17 cellular contexts compared by ENCODE assay signal in genomic region chr11:29914203-29914930, GRCh38.
A peak's percentile ranks its signal among the peaks of the same experiment; 100 is the strongest.
DNase-seq lines count a peak whose midpoint lies in the region; ATAC-seq and TF ChIP-seq lines count a peak whose summit lies in the region.
"Had no signal": no experiment of that assay in that cellular context is flagged by ENCODE, and none has a peak within 500 bp of the region (broad histone marks: within the 10 kb centered on the region; RNA-seq: fewer than 3 reads in every experiment).

No MANE protein-coding gene starts in this region.

- intact Hi-C loops in left ventricle myocardium superior (cut with micrococcal nuclease) = no loop called here
- intact Hi-C loops in left ventricle myocardium inferior (cut with micrococcal nuclease) = no loop called here

- peaks cover 13% of the 10 kb centered on the region for H3K4me1 ChIP-seq in left ventricle myocardium inferior
- H3K4me1 ChIP-seq: left lung had no signal

- DNase-seq in left ventricle myocardium superior (no peak), left ventricle myocardium inferior (no peak), RKO (ENCODE audit: low spot score) (peak; percentile 20), fibroblast of mammary gland (ENCODE audit: low read depth) (peak; percentile 30), NOMO-1 (lab: John Stamatoyannopoulos, UW; ENCODE audit: unreplicated experiment in 2 of 2) (no peak)
- DNase-seq: activated CD4-positive, alpha-beta T cell treated with anti-CD3 and anti-CD28 coated beads, Interleukin-2, amount 10 ng/mL, durations not matched to agents 7 days and 5 days; activated CD8-positive, alpha-beta memory T cell treated with anti-CD3 and anti-CD28 coated beads, Interleukin-2, amount 50 U/mL, for 48 hours; activated effector memory CD4-positive, alpha-beta T cell treated with anti-CD3 and anti-CD28 coated beads, Interleukin-2, amount 50 U/mL, for 16 hours; CD4-positive, alpha-beta T cell; DMS79 treated with DMSO at 0.1 percent for 48 hours; HFFc6; left lung; NCI-H1694 treated with DMSO at 0.1 percent for 48 hours had no signal

- H3K9me3 ChIP-seq in left ventricle myocardium inferior (replicated peaks) = no peaks in the 10 kb centered on the region
- H3K9me3 ChIP-seq: left lung had no signal

- H3K36me3 ChIP-seq in left ventricle myocardium inferior = no peaks in the 10 kb centered on the region
- H3K36me3 ChIP-seq: left lung had no signal

- ATAC-seq in left ventricle myocardium superior (peak; percentile 61), HG03175 (IDR thresholded peaks at IDR 0.05; ENCODE audit: unreplicated experiment) (no peak), HG02981 (IDR thresholded peaks at IDR 0.05; ENCODE audit: unreplicated experiment) (no peak), GM18520 (IDR thresholded peaks at IDR 0.05; ENCODE audit: unreplicated experiment) (no peak)
- ATAC-seq: esophagus mucosa, left lung had no signal

- TF ChIP-seq CTCF in left ventricle myocardium inferior (IDR thresholded peaks at IDR 0.05; ENCODE audit: borderline replicate concordance) = no peak
- TF ChIP-seq CTCF in fibroblast of mammary gland (conservative IDR thresholded peaks at IDR 0.05; ENCODE audit: control insufficient read depth, insufficient read depth, low read depth, low read length) = no peak

- H3K27me3 ChIP-seq in left ventricle myocardium inferior (ENCODE audit: low read depth) = no peaks in the 10 kb centered on the region
- H3K27me3 ChIP-seq: left lung had no signal

- no peak overlapping the region for H3K27ac ChIP-seq in left ventricle myocardium inferior (replicated peaks)
- H3K27ac ChIP-seq: left lung had no signal

- H3K4me3 ChIP-seq in left ventricle myocardium inferior (no peak overlapping the region), fibroblast of mammary gland (ENCODE audit: control insufficient read depth, low read depth, low read length) (no peak overlapping the region)
- H3K4me3 ChIP-seq: left lung had no signal

Comparison
In these comparisons a context has a peak if more than half of its experiments do, and no peak if none do; other contexts are left out.
1. DNase-seq: peak in RKO (single experiment) and fibroblast of mammary gland (single experiment); none in left ventricle myocardium superior (single experiment), left ventricle myocardium inferior (single experiment) and NOMO-1 (0 of 2).